Comparison of ENCODE assay signal across 1 cellular context in the genomic region with DNA sequence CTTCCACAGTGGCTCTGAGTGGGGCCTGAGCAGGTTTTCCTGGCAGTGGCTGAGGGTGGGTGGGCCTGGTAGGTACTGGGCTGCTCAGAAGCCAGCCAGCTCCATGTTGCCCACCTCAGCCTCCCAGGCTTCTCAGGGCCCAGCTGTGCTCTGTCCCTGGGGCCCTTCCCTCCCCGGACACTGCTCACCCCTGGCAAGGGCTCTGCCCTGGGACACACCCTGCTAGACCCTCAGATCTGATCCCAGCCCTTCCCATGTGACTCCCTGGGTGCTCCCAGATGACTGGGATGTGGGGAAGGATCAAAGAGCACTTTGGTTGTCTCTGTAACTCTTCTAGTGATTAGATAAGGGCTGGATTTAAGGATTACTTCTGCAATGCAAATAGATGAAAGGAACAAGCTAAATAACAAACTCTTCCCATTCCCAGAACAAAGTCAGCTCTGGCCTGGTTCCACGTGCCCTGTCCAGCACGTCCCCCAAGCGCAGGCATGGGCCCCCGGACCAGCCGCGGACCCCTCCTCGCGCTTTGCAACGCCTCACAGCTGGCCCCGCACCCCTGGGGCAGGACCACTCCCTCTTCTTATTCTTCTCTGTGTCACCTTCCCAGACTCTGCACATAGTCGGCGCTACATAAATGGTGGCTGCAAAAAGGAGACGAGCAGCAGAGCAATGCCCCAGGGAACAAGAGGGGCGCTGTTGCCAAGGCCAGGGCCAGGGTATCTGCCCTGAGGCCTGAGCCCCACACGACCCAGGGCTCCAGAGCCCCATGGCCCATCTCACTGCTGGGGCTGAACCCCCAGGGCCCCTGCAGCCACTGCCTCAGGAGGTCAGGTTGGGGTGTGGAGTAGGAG.
A peak's percentile ranks its signal among the peaks of the same experiment; 100 is the strongest.
TF ChIP-seq lines count a peak whose summit lies in the region.

No MANE protein-coding gene starts in this region.

TF ChIP-seq in WTC11, 78 proteins besides CTCF, POLR2A, EP300 and RAD21:
- TF ChIP-seq, protein P1, sequence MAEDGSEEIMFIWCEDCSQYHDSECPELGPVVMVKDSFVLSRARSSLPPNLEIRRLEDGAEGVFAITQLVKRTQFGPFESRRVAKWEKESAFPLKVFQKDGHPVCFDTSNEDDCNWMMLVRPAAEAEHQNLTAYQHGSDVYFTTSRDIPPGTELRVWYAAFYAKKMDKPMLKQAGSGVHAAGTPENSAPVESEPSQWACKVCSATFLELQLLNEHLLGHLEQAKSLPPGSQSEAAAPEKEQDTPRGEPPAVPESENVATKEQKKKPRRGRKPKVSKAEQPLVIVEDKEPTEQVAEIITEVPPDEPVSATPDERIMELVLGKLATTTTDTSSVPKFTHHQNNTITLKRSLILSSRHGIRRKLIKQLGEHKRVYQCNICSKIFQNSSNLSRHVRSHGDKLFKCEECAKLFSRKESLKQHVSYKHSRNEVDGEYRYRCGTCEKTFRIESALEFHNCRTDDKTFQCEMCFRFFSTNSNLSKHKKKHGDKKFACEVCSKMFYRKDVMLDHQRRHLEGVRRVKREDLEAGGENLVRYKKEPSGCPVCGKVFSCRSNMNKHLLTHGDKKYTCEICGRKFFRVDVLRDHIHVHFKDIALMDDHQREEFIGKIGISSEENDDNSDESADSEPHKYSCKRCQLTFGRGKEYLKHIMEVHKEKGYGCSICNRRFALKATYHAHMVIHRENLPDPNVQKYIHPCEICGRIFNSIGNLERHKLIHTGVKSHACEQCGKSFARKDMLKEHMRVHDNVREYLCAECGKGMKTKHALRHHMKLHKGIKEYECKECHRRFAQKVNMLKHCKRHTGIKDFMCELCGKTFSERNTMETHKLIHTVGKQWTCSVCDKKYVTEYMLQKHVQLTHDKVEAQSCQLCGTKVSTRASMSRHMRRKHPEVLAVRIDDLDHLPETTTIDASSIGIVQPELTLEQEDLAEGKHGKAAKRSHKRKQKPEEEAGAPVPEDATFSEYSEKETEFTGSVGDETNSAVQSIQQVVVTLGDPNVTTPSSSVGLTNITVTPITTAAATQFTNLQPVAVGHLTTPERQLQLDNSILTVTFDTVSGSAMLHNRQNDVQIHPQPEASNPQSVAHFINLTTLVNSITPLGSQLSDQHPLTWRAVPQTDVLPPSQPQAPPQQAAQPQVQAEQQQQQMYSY (CRISPR knock-in tag; IDR thresholded peaks at IDR 0.05): no peak
- peak; percentile 75 for TF ChIP-seq GABPB1 (CRISPR knock-in tag; IDR thresholded peaks at IDR 0.05)
